ENCODE assay signal across 8 cellular contexts in genomic region chr20:3995067-3995748, GRCh38. TPM values are rescaled to one million over a fixed set of nuclear protein-coding genes. Genes with fewer than 3 reads are reported as not detected.
DNase-seq lines count a peak whose midpoint lies in the region; ATAC-seq and TF ChIP-seq lines count a peak whose summit lies in the region.

No MANE protein-coding gene starts in this region.

- no peak overlapping the region for H2AFZ ChIP-seq in ACC112 (ENCODE audit: low read length, unreplicated experiment)

- peak; percentile 53 for ATAC-seq in GM18909 (IDR thresholded peaks at IDR 0.05; ENCODE audit: poor library complexity, unreplicated experiment)
- ATAC-seq in SK-N-SH treated with all-trans-retinoic acid at 6 μM for 48 hours, result peak; percentile 76
- no peak for ATAC-seq in HG03460 (IDR thresholded peaks at IDR 0.05; ENCODE audit: unreplicated experiment)

- H3K4me3 ChIP-seq in ACC112 (ENCODE audit: low read depth, low read length), result 0 out of 2 replicates have a peak overlapping the region, but pooled peaks have one; percentile 1
- H3K4me3 ChIP-seq in epithelial cell of esophagus (ENCODE audit: low read length), result no peak overlapping the region
- H3K4me3 ChIP-seq in stomach, result no peak overlapping the region

- H3K27ac ChIP-seq in ACC112 (ENCODE audit: low read depth, low read length) (peak overlapping the region; percentile 58), stomach (no peak overlapping the region)

- TF ChIP-seq CTCF in epithelial cell of esophagus (IDR thresholded peaks at IDR 0.05; ENCODE audit: insufficient read depth, low read depth, low read length, missing control alignments) (no peak), stomach (IDR thresholded peaks at IDR 0.05) (no peak)

- no peak for TF ChIP-seq EP300 in stomach (IDR thresholded peaks at IDR 0.05)

- H3K27me3 ChIP-seq in ACC112 (ENCODE audit: insufficient read depth, low read length) (no peaks in the 10 kb centered on the region), stomach (no peaks in the 10 kb centered on the region)

- no peaks in the 10 kb centered on the region for H3K9me3 ChIP-seq in stomach

- TF ChIP-seq POLR2A in stomach (IDR thresholded peaks at IDR 0.05), result no peak

- no peaks in the 10 kb centered on the region; the same call in none of the 2 replicates for H3K36me3 ChIP-seq in ACC112 (ENCODE audit: insufficient read depth, low read length)
- no peaks in the 10 kb centered on the region for H3K36me3 ChIP-seq in stomach

- peaks cover 73% of the 10 kb centered on the region for H3K79me2 ChIP-seq in ACC112 (ENCODE audit: control insufficient read depth, insufficient read depth, low read length, unreplicated experiment)

- H3K4me1 ChIP-seq in ACC112 (ENCODE audit: control insufficient read depth, insufficient read depth, low read length, unreplicated experiment), result peaks cover 29% of the 10 kb centered on the region
- peaks cover 0 to 20% (median 0%) of the 10 kb centered on the region in 4 donors for H3K4me1 ChIP-seq in stomach

- DNase-seq in epithelial cell of esophagus (ENCODE audit: low read depth) (peak; percentile 53), pons (ENCODE audit: low spot score) (no peak), stomach (no peak), NCI-H2171 treated with DMSO at 0.1 percent for 48 hours (lab: John Stamatoyannopoulos, UW) (no peak)

- WGBS in stomach, 5 donors, result 62 to 82% (median 73%) methylated on average over 3 of the region's 3 CpGs

- intact Hi-C loops in stomach (cut with DNase I; ENCODE audit: low total_unique reads), result no loop called here

TF ChIP-seq in SK-N-SH treated with all-trans-retinoic acid at 6 μM for 48 hours, 23 proteins besides CTCF, POLR2A, EP300 and RAD21:
- TF ChIP-seq TOX (CRISPR knock-in tag; IDR thresholded peaks at IDR 0.05; ENCODE audit: borderline replicate concordance) (no peak), ESRRG (CRISPR knock-in tag; IDR thresholded peaks at IDR 0.05) (no peak), TCF4 (CRISPR knock-in tag; IDR thresholded peaks at IDR 0.05; ENCODE audit: borderline replicate concordance) (no peak), ZNF70 (CRISPR knock-in tag; IDR thresholded peaks at IDR 0.05) (no peak), CSDC2 (CRISPR knock-in tag; IDR thresholded peaks at IDR 0.05) (no peak), CREB5 (CRISPR knock-in tag; IDR thresholded peaks at IDR 0.05; ENCODE audit: low read depth) (no peak), BACH2 (CRISPR knock-in tag; IDR thresholded peaks at IDR 0.05; ENCODE audit: borderline replicate concordance) (no peak), OSR1 (CRISPR knock-in tag; IDR thresholded peaks at IDR 0.05) (no peak), ISL1 (CRISPR knock-in tag; IDR thresholded peaks at IDR 0.05) (no peak), RARB (CRISPR knock-in tag; IDR thresholded peaks at IDR 0.05) (no peak), ZNF8 (CRISPR knock-in tag; IDR thresholded peaks at IDR 0.05) (no peak), ZFP30 (CRISPR knock-in tag; IDR thresholded peaks at IDR 0.05) (no peak), SNAI2 (CRISPR knock-in tag; IDR thresholded peaks at IDR 0.05) (no peak), ARNTL (CRISPR knock-in tag; IDR thresholded peaks at IDR 0.05; ENCODE audit: borderline replicate concordance, low read depth) (no peak), PPARA (CRISPR knock-in tag; IDR thresholded peaks at IDR 0.05; ENCODE audit: borderline replicate concordance) (no peak), ZFP3 (CRISPR knock-in tag; IDR thresholded peaks at IDR 0.05) (no peak)

RNA-seq across cellular contexts. Expression of gene RNF24, which starts 20.1 kb away (rescaled TPM):
- 10 to 100 TPM in 2 of 5 donors, 1 to 10 TPM in 3; 1.3 to 12.2 (median 7.2) TPM for total RNA-seq in stomach
- 1 to 10 TPM; 2.2 to 3.7 (median 2.3) TPM for polyA plus RNA-seq in stomach
